23 cellular contexts compared by ENCODE assay signal in the genomic region with DNA sequence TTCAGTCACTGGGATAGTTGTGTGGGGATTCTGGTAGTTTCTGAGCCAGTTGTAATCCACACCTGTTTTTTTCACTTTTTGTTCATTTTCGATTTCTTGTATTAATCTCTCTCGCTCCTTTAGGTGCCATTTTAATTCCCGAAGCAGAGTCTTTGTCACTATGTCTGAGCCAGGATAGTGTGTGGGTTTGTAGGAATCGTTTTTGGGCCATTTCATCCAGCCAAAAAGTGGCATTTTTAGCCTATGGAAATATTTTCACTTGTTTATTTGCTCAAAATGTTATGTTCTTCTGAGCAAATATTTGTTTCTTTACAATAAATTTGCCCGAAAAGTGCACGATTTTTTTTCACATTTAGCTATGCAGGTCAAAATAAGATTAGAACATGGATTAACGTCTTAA. TPM values are rescaled to one million over a fixed set of nuclear protein-coding genes. Genes with fewer than 3 reads are reported as not detected.
"Had no signal": no experiment of that assay in that cellular context is flagged by ENCODE, and none has a peak within 500 bp of the region (broad histone marks: within the 10 kb centered on the region; RNA-seq: fewer than 3 reads in every experiment).

No MANE protein-coding gene starts in this region.

- DNase-seq: IMR-90, Kasumi-1, MM.1S, NCI-H1092 treated with DMSO at 0.1 percent for 48 hours, NCI-H1436, NCI-H187, NCI-H2029, NCI-H2081 treated with DMSO at 0.1 percent for 48 hours, NCI-H2171, NCI-H226, NCI-H446, NCI-H510A, NCI-H524 treated with DMSO at 0.1 percent for 48 hours, NCI-H69, NCI-H774, RPMI8226, SHP77 treated with DMSO at 0.1 percent for 48 hours, SJCRH30 had no signal

- H3K4me3 ChIP-seq: SJCRH30 had no signal

- H3K4me2 ChIP-seq: KMS-11 had no signal

- ATAC-seq: SK-N-SH treated with all-trans-retinoic acid at 6 μM for 48 hours had no signal

- H3K4me1 ChIP-seq: SJCRH30 had no signal

- H3K36me3 ChIP-seq: SJCRH30 had no signal

- H3K27ac ChIP-seq: KMS-11, SJCRH30 had no signal

- H3K9ac ChIP-seq: KMS-11 had no signal

- FAIRE-seq: RCC 7860 had no signal

RNA-seq across cellular contexts. Expression of a gene that starts 0.9 kb away (rescaled TPM):
- total RNA-seq: HT-29, IMR-90, M059J, SJCRH30 had no signal
- polyA plus RNA-seq: IMR-90 had no signal

RNA-seq across cellular contexts. Expression of a gene that starts 13.2 kb away (rescaled TPM):
- total RNA-seq: HT-29, M059J, SJCRH30 had no signal
